In the genomic region with DNA sequence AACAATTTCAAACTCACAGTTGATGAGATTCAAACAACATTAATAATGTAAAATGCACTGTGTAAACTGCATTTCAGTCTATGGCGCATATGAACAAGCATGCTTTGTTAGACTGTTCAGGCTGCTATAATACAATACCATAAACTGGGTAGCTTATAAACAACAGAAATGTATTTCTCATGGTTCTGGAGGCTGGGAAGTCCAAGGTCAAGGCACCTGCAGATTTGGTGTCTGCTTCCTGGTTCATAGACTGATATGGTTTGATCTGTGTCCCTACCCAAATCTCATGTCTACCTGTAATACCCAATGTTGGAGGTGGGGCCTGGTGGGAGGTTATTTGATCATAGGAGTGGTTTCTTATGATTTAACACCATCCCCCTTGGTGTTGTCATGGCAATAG, we compare ENCODE assay signal across 1 cellular context.
TF ChIP-seq lines count a peak whose summit lies in the region.

No MANE protein-coding gene starts in this region.

TF ChIP-seq in HepG2, 621 proteins besides CTCF, POLR2A, EP300 and RAD21:
- TF ChIP-seq TAF1 (CRISPR knock-in tag; IDR thresholded peaks at IDR 0.05) (no peak), NAIF1 (CRISPR knock-in tag; IDR thresholded peaks at IDR 0.05; ENCODE audit: borderline replicate concordance) (no peak), ZNF564 (CRISPR knock-in tag; IDR thresholded peaks at IDR 0.05) (peak; percentile 93), GPN1 (CRISPR knock-in tag; IDR thresholded peaks at IDR 0.05; ENCODE audit: borderline replicate concordance) (no peak)
- TF ChIP-seq, protein P1, sequence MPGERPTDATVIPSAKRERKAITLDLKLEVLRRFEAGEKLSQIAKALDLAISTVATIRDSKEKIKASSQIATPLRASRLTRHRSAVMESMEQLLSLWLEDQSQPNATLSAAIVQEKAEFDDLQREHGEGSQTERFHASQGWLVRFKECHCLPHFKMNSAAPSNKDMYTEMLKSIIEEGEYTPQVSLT (CRISPR knock-in tag; IDR thresholded peaks at IDR 0.05; ENCODE audit: borderline replicate concordance, low read depth) = no peak
